12 cellular contexts compared by ENCODE assay signal in genomic region chr3:141992512-141992911, GRCh38.
DNase-seq lines count a peak whose midpoint lies in the region; ATAC-seq and TF ChIP-seq lines count a peak whose summit lies in the region.
"Had no signal": no experiment of that assay in that cellular context is flagged by ENCODE, and none has a peak within 500 bp of the region (broad histone marks: within the 10 kb centered on the region; RNA-seq: fewer than 3 reads in every experiment).

No MANE protein-coding gene starts in this region.

- H3K9me3 ChIP-seq in colonic mucosa: no peaks in the 10 kb centered on the region
- H3K9me3 ChIP-seq in CD4-positive, alpha-beta memory T cell (ENCODE audit: control insufficient read depth in 1 of 2, low read length in 2 of 2): no peaks in the 10 kb centered on the region

- CTCF ChIA-PET in activated naive CD4-positive, alpha-beta T cell treated with anti-CD3 and anti-CD28 coated beads, Interleukin-2, amount 10 ng/mL, durations not matched to agents 7 days and 5 days (lab: Charles Lee): interaction anchor here (0.6 kb wide), 1 partner anchor 17 kb away, joined by 3 read pairs; no protein-coding TSS in a partner anchor
- CTCF ChIA-PET in CD4-positive, alpha-beta memory T cell (lab: Charles Lee; ENCODE audit: partially characterized antibody): no interaction called here

- no peak for ATAC-seq in activated naive CD4-positive, alpha-beta T cell treated with anti-CD3 and anti-CD28 coated beads, Interleukin-2, amount 50 U/mL, for 72 hours
- ATAC-seq in GM21717 (IDR thresholded peaks at IDR 0.05; ENCODE audit: unreplicated experiment): peak; percentile 73

- DNase-seq in activated naive CD4-positive, alpha-beta T cell treated with anti-CD3 and anti-CD28 coated beads, Interleukin-2, amount 10 ng/mL, durations not matched to agents 7 days and 5 days: no peak
- DNase-seq in activated naive CD4-positive, alpha-beta T cell treated with anti-CD3 and anti-CD28 coated beads, Interleukin-2, amount 50 U/mL, for 72 hours (ENCODE audit: low spot score in 2 of 2): no peak
- peak; percentile 19 for DNase-seq in Jurkat, Clone E6-1 (ENCODE audit: low read depth, low spot score)
- DNase-seq in NCI-H2196 treated with DMSO at 0.1 percent for 48 hours (lab: John Stamatoyannopoulos, UW; ENCODE audit: unreplicated experiment) (no peak), UCSD-AML1 (lab: John Stamatoyannopoulos, UW; ENCODE audit: unreplicated experiment) (no peak), colonic mucosa (no peak)
- no peak for DNase-seq in CD4-positive, alpha-beta memory T cell
- DNase-seq: effector memory CD4-positive, alpha-beta T cell; midbrain; NCI-H2029; stimulated activated CD4-positive, alpha-beta T cell treated with anti-CD3 and anti-CD28 coated beads, Interleukin-4, amount 100 ng/mL, for 24 hours had no signal

- peak overlapping the region; percentile 28 for H3K27ac Mint-ChIP-seq in activated naive CD4-positive, alpha-beta T cell treated with anti-CD3 and anti-CD28 coated beads, Interleukin-2, amount 10 ng/mL, durations not matched to agents 7 days and 5 days
- no peak overlapping the region for H3K27ac Mint-ChIP-seq in activated naive CD4-positive, alpha-beta T cell treated with anti-CD3 and anti-CD28 coated beads, Interleukin-2, amount 50 U/mL, for 72 hours
- no peak overlapping the region for H3K27ac Mint-ChIP-seq in CD4-positive, alpha-beta memory T cell

- H3K9ac ChIP-seq in colonic mucosa (ENCODE audit: low read depth in 2 of 2, low read length in 2 of 2): no peak overlapping the region

- peaks cover 4% of the 10 kb centered on the region for H3K36me3 Mint-ChIP-seq in activated naive CD4-positive, alpha-beta T cell treated with anti-CD3 and anti-CD28 coated beads, Interleukin-2, amount 10 ng/mL, durations not matched to agents 7 days and 5 days
- H3K36me3 Mint-ChIP-seq in activated naive CD4-positive, alpha-beta T cell treated with anti-CD3 and anti-CD28 coated beads, Interleukin-2, amount 50 U/mL, for 72 hours: no peaks in the 10 kb centered on the region
- H3K36me3 Mint-ChIP-seq in CD4-positive, alpha-beta memory T cell: peaks cover 0 to 4% of the 10 kb centered on the region in 2 donors

- no peak overlapping the region for H3K27ac ChIP-seq in colonic mucosa
- H3K27ac ChIP-seq in CD4-positive, alpha-beta memory T cell (ENCODE audit: low read depth, low read length): no peak overlapping the region

- TF ChIP-seq CTCF in colonic mucosa (IDR thresholded peaks at IDR 0.05): no peak

- peaks cover 3% of the 10 kb centered on the region for H3K36me3 ChIP-seq in colonic mucosa
- H3K36me3 ChIP-seq in CD4-positive, alpha-beta memory T cell (ENCODE audit: insufficient read depth, low read length): no peaks in the 10 kb centered on the region

- H3K9me3 Mint-ChIP-seq in activated naive CD4-positive, alpha-beta T cell treated with anti-CD3 and anti-CD28 coated beads, Interleukin-2, amount 10 ng/mL, durations not matched to agents 7 days and 5 days: no peaks in the 10 kb centered on the region
- H3K9me3 Mint-ChIP-seq in activated naive CD4-positive, alpha-beta T cell treated with anti-CD3 and anti-CD28 coated beads, Interleukin-2, amount 50 U/mL, for 72 hours: no peaks in the 10 kb centered on the region
- no peaks in the 10 kb centered on the region for H3K9me3 Mint-ChIP-seq in CD4-positive, alpha-beta memory T cell

- H3K4me1 ChIP-seq in colonic mucosa: no peaks in the 10 kb centered on the region
- no peaks in the 10 kb centered on the region for H3K4me1 ChIP-seq in CD4-positive, alpha-beta memory T cell (ENCODE audit: insufficient read depth, low read length)

- POLR2A ChIA-PET in CD4-positive, alpha-beta memory T cell (lab: Charles Lee; ENCODE audit: partially characterized antibody): no interaction called here

- intact Hi-C loops in colonic mucosa (cut with DNase I): no loop called here
- intact Hi-C loops in CD4-positive, alpha-beta memory T cell (cut with micrococcal nuclease): no loop called here

- no peak overlapping the region for H3K4me3 ChIP-seq in Jurkat, Clone E6-1 (ENCODE audit: low read length)
- no peak overlapping the region for H3K4me3 ChIP-seq in colonic mucosa
- H3K4me3 ChIP-seq in CD4-positive, alpha-beta memory T cell (ENCODE audit: low read length in 2 of 2): no peak overlapping the region

- peaks cover 7% of the 10 kb centered on the region for H3K4me1 Mint-ChIP-seq in activated naive CD4-positive, alpha-beta T cell treated with anti-CD3 and anti-CD28 coated beads, Interleukin-2, amount 10 ng/mL, durations not matched to agents 7 days and 5 days
- no peaks in the 10 kb centered on the region for H3K4me1 Mint-ChIP-seq in CD4-positive, alpha-beta memory T cell

- H3K27me3 Mint-ChIP-seq in activated naive CD4-positive, alpha-beta T cell treated with anti-CD3 and anti-CD28 coated beads, Interleukin-2, amount 10 ng/mL, durations not matched to agents 7 days and 5 days: no peaks in the 10 kb centered on the region
- no peaks in the 10 kb centered on the region for H3K27me3 Mint-ChIP-seq in CD4-positive, alpha-beta memory T cell

- H3K4me3 Mint-ChIP-seq in activated naive CD4-positive, alpha-beta T cell treated with anti-CD3 and anti-CD28 coated beads, Interleukin-2, amount 10 ng/mL, durations not matched to agents 7 days and 5 days: no peak overlapping the region
- no peak overlapping the region for H3K4me3 Mint-ChIP-seq in CD4-positive, alpha-beta memory T cell

- no peaks in the 10 kb centered on the region for H3K27me3 ChIP-seq in colonic mucosa
- H3K27me3 ChIP-seq in CD4-positive, alpha-beta memory T cell (ENCODE audit: insufficient read depth, low read length): no peaks in the 10 kb centered on the region
